17 cellular contexts compared by ENCODE assay signal in the genomic region with DNA sequence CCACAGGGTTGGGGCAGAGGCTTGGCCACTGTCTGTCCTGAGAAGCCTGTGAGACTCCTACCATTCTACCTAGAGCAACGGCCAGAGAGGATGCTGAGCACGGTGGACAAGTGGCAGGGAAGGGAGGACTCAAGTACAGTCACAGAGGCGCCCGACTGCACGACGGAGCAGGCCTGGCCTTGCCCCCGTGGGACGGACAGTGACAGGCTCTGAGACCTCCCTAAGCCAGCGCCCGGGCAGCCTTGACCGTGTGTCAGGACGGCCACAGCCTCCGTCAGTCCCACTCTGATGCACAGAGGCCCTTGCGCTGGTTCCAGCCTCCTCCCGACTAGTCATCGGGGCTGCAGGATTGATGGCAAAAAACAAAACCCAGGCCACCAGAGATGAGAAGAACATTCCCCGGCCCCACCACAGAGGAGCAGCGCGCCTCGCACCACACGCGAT. TPM values are rescaled to one million over a fixed set of nuclear protein-coding genes. Genes with fewer than 3 reads are reported as not detected.
DNase-seq lines count a peak whose midpoint lies in the region; ATAC-seq and TF ChIP-seq lines count a peak whose summit lies in the region.
"Had no signal": no experiment of that assay in that cellular context is flagged by ENCODE, and none has a peak within 500 bp of the region (broad histone marks: within the 10 kb centered on the region; RNA-seq: fewer than 3 reads in every experiment).

No MANE protein-coding gene starts in this region.

- no peaks in the 10 kb centered on the region for H3K27me3 Mint-ChIP-seq in activated T-helper 17 cell treated with anti-CD3 and anti-CD28 coated beads, Interleukin-2, amount 50 U/mL, for 72 hours
- no peaks in the 10 kb centered on the region for H3K27me3 Mint-ChIP-seq in naive thymus-derived CD8-positive, alpha-beta T cell

- TF ChIP-seq POLR2A in vagina (IDR thresholded peaks at IDR 0.05) (no peak), esophagus muscularis mucosa (IDR thresholded peaks at IDR 0.05; ENCODE audit: low read depth) (no peak)

- H3K9me3 ChIP-seq in vagina (no peaks in the 10 kb centered on the region), esophagus muscularis mucosa (peaks cover 0 to 11% (median 3%) of the 10 kb centered on the region in 4 donors)
- H3K9me3 ChIP-seq: thyroid gland had no signal

- TF ChIP-seq EP300 in esophagus muscularis mucosa (IDR thresholded peaks at IDR 0.05): no peak

- peaks cover 5% of the 10 kb centered on the region for H3K36me3 Mint-ChIP-seq in activated T-helper 17 cell treated with anti-CD3 and anti-CD28 coated beads, Interleukin-2, amount 50 U/mL, for 72 hours (ENCODE audit: low read depth)
- peaks cover 0 to 5% (median 2%) of the 10 kb centered on the region in 3 donors for H3K36me3 Mint-ChIP-seq in naive thymus-derived CD8-positive, alpha-beta T cell

- H3K27ac Mint-ChIP-seq in activated T-helper 17 cell treated with anti-CD3 and anti-CD28 coated beads, Interleukin-2, amount 50 U/mL, for 72 hours: peak overlapping the region; percentile 58
- peak overlapping the region in 9 of 10 donors; percentile 3 to 97 (median 94) for H3K27ac Mint-ChIP-seq in naive thymus-derived CD8-positive, alpha-beta T cell

- H3K27me3 ChIP-seq in vagina (no peaks in the 10 kb centered on the region), esophagus muscularis mucosa (no peaks in the 10 kb centered on the region)
- H3K27me3 ChIP-seq: hepatocyte, thyroid gland had no signal

- 89% methylated on average over 16 of the region's 22 CpGs for WGBS in esophagus muscularis mucosa

- H3K4me1 Mint-ChIP-seq in activated T-helper 17 cell treated with anti-CD3 and anti-CD28 coated beads, Interleukin-2, amount 50 U/mL, for 72 hours: peaks cover 14% of the 10 kb centered on the region
- peaks cover 23 to 55% (median 45%) of the 10 kb centered on the region in 4 donors for H3K4me1 Mint-ChIP-seq in naive thymus-derived CD8-positive, alpha-beta T cell

- H3K36me3 ChIP-seq in vagina: no peaks in the 10 kb centered on the region
- peaks cover 0 to 4% (median 0%) of the 10 kb centered on the region in 4 donors for H3K36me3 ChIP-seq in esophagus muscularis mucosa
- H3K36me3 ChIP-seq: thyroid gland had no signal

- POLR2A ChIA-PET in naive thymus-derived CD8-positive, alpha-beta T cell (lab: Charles Lee): interaction anchor here (5.0 kb wide), 1 partner anchor 36 kb away, joined by 32 read pairs; a partner anchor contains a TSS

- no peaks in the 10 kb centered on the region for H3K9me3 Mint-ChIP-seq in activated T-helper 17 cell treated with anti-CD3 and anti-CD28 coated beads, Interleukin-2, amount 50 U/mL, for 72 hours
- H3K9me3 Mint-ChIP-seq in naive thymus-derived CD8-positive, alpha-beta T cell: peaks cover 0 to 4% (median 0%) of the 10 kb centered on the region in 9 donors

- H3K4me3 Mint-ChIP-seq in activated T-helper 17 cell treated with anti-CD3 and anti-CD28 coated beads, Interleukin-2, amount 50 U/mL, for 72 hours: no peak overlapping the region
- peak overlapping the region in 3 of 10 donors; percentile 13 to 86 (median 15) for H3K4me3 Mint-ChIP-seq in naive thymus-derived CD8-positive, alpha-beta T cell
- H3K4me3 Mint-ChIP-seq: activated naive CD4-positive, alpha-beta T cell treated with anti-CD3 and anti-CD28 coated beads for 36 hours had no signal

- intact Hi-C loops in vagina (cut with DNase I): no loop called here
- intact Hi-C loops in esophagus muscularis mucosa (cut with DNase I): no loop called here

- peak; percentile 51 for DNase-seq in activated effector memory CD4-positive, alpha-beta T cell treated with anti-CD3 and anti-CD28 coated beads, Interleukin-2, amount 50 U/mL, for 16 hours
- no peak for DNase-seq in activated effector memory CD4-positive, alpha-beta T cell treated with Interleukin-2 at 50 U/mL for 16 hours
- peak in 1 of 10 donors; percentile 11 for DNase-seq in naive thymus-derived CD8-positive, alpha-beta T cell
- no peak for DNase-seq in vagina (ENCODE audit: extremely low spot score in 2 of 2)
- no peak for DNase-seq in esophagus muscularis mucosa (ENCODE audit: extremely low spot score)
- DNase-seq in stimulated activated CD4-positive, alpha-beta T cell treated with anti-CD3 and anti-CD28 coated beads, Interleukin-4, amount 100 ng/mL, for 24 hours: no peak
- no peak for DNase-seq in NCI-H2029 (lab: John Stamatoyannopoulos, UW)
- DNase-seq: activated CD4-positive, alpha-beta T cell treated with anti-CD3 and anti-CD28 coated beads for 1 hour; COR-L47; effector memory CD4-positive, alpha-beta T cell; mesenchymal stem cell; MV-4-11; NCI-H1930; thyroid gland had no signal

- H3K4me1 ChIP-seq in vagina (no peaks in the 10 kb centered on the region), esophagus muscularis mucosa (peaks cover 0 to 12% (median 6%) of the 10 kb centered on the region in 4 donors)

- no peak overlapping the region for H3K4me3 ChIP-seq in vagina
- no peak overlapping the region for H3K4me3 ChIP-seq in esophagus muscularis mucosa
- H3K4me3 ChIP-seq: hepatocyte, thyroid gland had no signal

- ATAC-seq in activated T-helper 17 cell treated with anti-CD3 and anti-CD28 coated beads, Interleukin-2, amount 50 U/mL, for 72 hours (replicated peaks): no peak
- ATAC-seq in naive thymus-derived CD8-positive, alpha-beta T cell: no peak

- H3K27ac ChIP-seq in vagina: peak overlapping the region; percentile 1
- no peak overlapping the region for H3K27ac ChIP-seq in esophagus muscularis mucosa (replicated peaks in 1 of 4)
- H3K27ac ChIP-seq: hepatocyte, thyroid gland had no signal

- TF ChIP-seq CTCF in vagina (IDR thresholded peaks at IDR 0.05) (no peak), esophagus muscularis mucosa (IDR thresholded peaks at IDR 0.05) (no peak)

RNA-seq across cellular contexts. Expression of a gene that starts 36.7 kb away (rescaled TPM):
- total RNA-seq in activated T-helper 17 cell treated with anti-CD3 and anti-CD28 coated beads, Interleukin-2, amount 50 U/mL, for 72 hours: 1 to 10 TPM; 6.1 to 7.7 TPM
- 10 to 100 TPM; 41.9 to 44.2 TPM for total RNA-seq in naive thymus-derived CD8-positive, alpha-beta T cell
- polyA plus RNA-seq in naive thymus-derived CD8-positive, alpha-beta T cell: 10 to 100 TPM; 15.6 to 30.0 (median 20.5) TPM
- total RNA-seq in vagina: 27.5 TPM
- total RNA-seq in esophagus muscularis mucosa: 10 to 100 TPM; 38.8 to 86.4 (median 59.2) TPM

RNA-seq across cellular contexts. Expression of a gene that starts 56.6 kb away (rescaled TPM):
- total RNA-seq in activated T-helper 17 cell treated with anti-CD3 and anti-CD28 coated beads, Interleukin-2, amount 50 U/mL, for 72 hours: 10 to 100 TPM; 27.1 to 28.0 TPM
- total RNA-seq in naive thymus-derived CD8-positive, alpha-beta T cell: 10 to 100 TPM; 28.4 to 30.1 TPM
- polyA plus RNA-seq in naive thymus-derived CD8-positive, alpha-beta T cell: 10 to 100 TPM; 16.3 to 22.2 (median 18.8) TPM
- total RNA-seq in vagina: 9.6 TPM
- total RNA-seq in esophagus muscularis mucosa: 10 to 100 TPM in 3 of 4 donors, 1 to 10 TPM in 1; 9.9 to 14.1 (median 11.3) TPM

RNA-seq across cellular contexts. Expression of a gene that starts 56.6 kb away (rescaled TPM):
- total RNA-seq in activated T-helper 17 cell treated with anti-CD3 and anti-CD28 coated beads, Interleukin-2, amount 50 U/mL, for 72 hours: 1 to 10 TPM; 7.8 to 8.0 TPM
- total RNA-seq in naive thymus-derived CD8-positive, alpha-beta T cell: 1 to 10 TPM; 2.9 to 3.8 TPM
- polyA plus RNA-seq in naive thymus-derived CD8-positive, alpha-beta T cell: under 1 TPM in 2 of 3 donors, not detected in 1; 0.44 to 0.55 TPM
- total RNA-seq in vagina: 3.9 TPM
- total RNA-seq in esophagus muscularis mucosa: 1 to 10 TPM; 1.2 to 3.3 (median 2.7) TPM
